19 cellular contexts compared by ENCODE assay signal in genomic region chr22:45640941-45641621, GRCh38.
"Had no signal": no experiment of that assay in that cellular context is flagged by ENCODE, and none has a peak within 500 bp of the region (broad histone marks: within the 10 kb centered on the region; RNA-seq: fewer than 3 reads in every experiment).

No MANE protein-coding gene starts in this region.

- FAIRE-seq: astrocyte, colon, frontal cortex had no signal

- H3K36me3 ChIP-seq: esophagus muscularis mucosa, prostate gland had no signal

- H2AFZ ChIP-seq: hepatocyte had no signal

- H3K4me3 Mint-ChIP-seq: activated CD4-positive, alpha-beta T cell treated with anti-CD3 and anti-CD28 coated beads, Interleukin-2, amount 10 ng/mL, durations not matched to agents 7 days and 5 days; activated CD8-positive, alpha-beta T cell treated with anti-CD3 and anti-CD28 coated beads, Interleukin-2, amount 10 ng/mL, durations not matched to agents 7 days and 5 days; activated naive CD8-positive, alpha-beta T cell treated with anti-CD3 and anti-CD28 coated beads for 36 hours; central memory CD8-positive, alpha-beta T cell; memory B cell had no signal

- H3K4me2 ChIP-seq: hepatocyte had no signal

- ATAC-seq: activated CD4-positive, CD25-positive, alpha-beta regulatory T cell treated with anti-CD3 and anti-CD28 coated beads, Interleukin-2, amount 50 U/mL, for 24 hours; activated CD8-positive, alpha-beta T cell treated with anti-CD3 and anti-CD28 coated beads, Interleukin-2, amount 10 ng/mL, durations not matched to agents 7 days and 5 days; mucosa of descending colon had no signal

- H3K4me3 ChIP-seq: dorsolateral prefrontal cortex, esophagus muscularis mucosa, hepatocyte, mucosa of descending colon, prostate gland had no signal

- H3K79me2 ChIP-seq: hepatocyte had no signal

- H3K4me1 ChIP-seq: prostate gland had no signal

- H3K36me3 Mint-ChIP-seq: activated naive CD8-positive, alpha-beta T cell treated with anti-CD3 and anti-CD28 coated beads for 36 hours; memory B cell had no signal

- H3K9me3 ChIP-seq: esophagus muscularis mucosa, mucosa of descending colon, prostate gland had no signal

- DNase-seq: activated CD4-positive, alpha-beta T cell treated with anti-CD3 and anti-CD28 coated beads, Interleukin-2, amount 10 ng/mL, durations not matched to agents 7 days and 5 days; activated CD8-positive, alpha-beta T cell treated with anti-CD3 and anti-CD28 coated beads, Interleukin-2, amount 10 ng/mL, durations not matched to agents 7 days and 5 days; activated naive CD4-positive, alpha-beta T cell treated with Interleukin-2 at 50 U/mL for 16 hours; activated naive CD8-positive, alpha-beta T cell treated with anti-CD3 and anti-CD28 coated beads for 36 hours; activated T-cell treated with anti-CD3 and anti-CD28 coated beads, Interleukin-2, amount 50 U/mL, for 48 hours; dorsolateral prefrontal cortex; glutamatergic neuron; mucosa of descending colon; stimulated activated CD4-positive, alpha-beta T cell treated with anti-CD3 and anti-CD28 coated beads, Interleukin-4, amount 100 ng/mL, for 4 hours; stimulated activated naive CD8-positive, alpha-beta T cell treated with anti-CD3 and anti-CD28 coated beads, Interleukin-15, Interleukin-2, amounts not matched to agents 100 U/mL and 50 U/mL, for 24 hours had no signal

- H3K9me3 Mint-ChIP-seq: activated CD4-positive, alpha-beta T cell treated with anti-CD3 and anti-CD28 coated beads, Interleukin-2, amount 10 ng/mL, durations not matched to agents 7 days and 5 days; activated naive CD8-positive, alpha-beta T cell treated with anti-CD3 and anti-CD28 coated beads for 36 hours; central memory CD8-positive, alpha-beta T cell; memory B cell had no signal

- H3K27ac ChIP-seq: dorsolateral prefrontal cortex, esophagus muscularis mucosa, hepatocyte, prostate gland had no signal

- H3K27ac Mint-ChIP-seq: activated CD4-positive, alpha-beta T cell treated with anti-CD3 and anti-CD28 coated beads, Interleukin-2, amount 10 ng/mL, durations not matched to agents 7 days and 5 days; activated CD8-positive, alpha-beta T cell treated with anti-CD3 and anti-CD28 coated beads, Interleukin-2, amount 10 ng/mL, durations not matched to agents 7 days and 5 days; activated naive CD8-positive, alpha-beta T cell treated with anti-CD3 and anti-CD28 coated beads for 36 hours; memory B cell had no signal
